In genomic region chr17:35764123-35764991, GRCh38 we compare ENCODE assay signal across 1 cellular context.
TF ChIP-seq lines count a peak whose summit lies in the region.

No MANE protein-coding gene starts in this region.

TF ChIP-seq in HepG2, 621 proteins besides CTCF, POLR2A, EP300 and RAD21 (continues in another document):
- TF ChIP-seq ZNF609 (CRISPR knock-in tag; IDR thresholded peaks at IDR 0.05; ENCODE audit: borderline replicate concordance) (peak; percentile 63), ZNF33B (CRISPR knock-in tag; IDR thresholded peaks at IDR 0.05) (no peak; the same call in 1 of the 2 replicates), KDM3A (CRISPR knock-in tag; IDR thresholded peaks at IDR 0.05; ENCODE audit: low read depth) (no peak), MIXL1 (CRISPR knock-in tag; IDR thresholded peaks at IDR 0.05) (0 out of 2 replicates have a peak, but pooled peaks have one; percentile 40), ZNF432 (CRISPR knock-in tag; IDR thresholded peaks at IDR 0.05; ENCODE audit: borderline replicate concordance) (no peak), FOXO4 (CRISPR knock-in tag; conservative IDR thresholded peaks at IDR 0.05) (0 out of 2 replicates have a peak, but pooled peaks have one; percentile 88), ZNF761 (CRISPR knock-in tag; conservative IDR thresholded peaks at IDR 0.05) (peak; percentile 41; the same call in 1 of the 2 replicates), JUND (CRISPR knock-in tag; IDR thresholded peaks at IDR 0.05) (no peak), TIGD3 (CRISPR knock-in tag; IDR thresholded peaks at IDR 0.05; ENCODE audit: borderline replicate concordance) (no peak), HNRNPUL1 (IDR thresholded peaks at IDR 0.05; ENCODE audit: low read depth, low read length) (no peak), DMTF1 (CRISPR knock-in tag; IDR thresholded peaks at IDR 0.05) (no peak), JARID2 (CRISPR knock-in tag; IDR thresholded peaks at IDR 0.05; ENCODE audit: insufficient replicate concordance) (no peak), E2F1 (CRISPR knock-in tag; IDR thresholded peaks at IDR 0.05) (0 out of 2 replicates have a peak, but pooled peaks have one; percentile 53), STAT6 (CRISPR knock-in tag; IDR thresholded peaks at IDR 0.05; ENCODE audit: borderline replicate concordance) (peak; percentile 27; the same call in 1 of the 2 replicates), JUNB (CRISPR knock-in tag; IDR thresholded peaks at IDR 0.05; ENCODE audit: borderline replicate concordance) (no peak), ATF7 (IDR thresholded peaks at IDR 0.05) (no peak), ATF7 (CRISPR knock-in tag; IDR thresholded peaks at IDR 0.05) (no peak), GABPB1 (CRISPR knock-in tag; IDR thresholded peaks at IDR 0.05) (peak; percentile 82), SP4 (CRISPR knock-in tag; IDR thresholded peaks at IDR 0.05) (peak; percentile 50; the same call in 1 of the 2 replicates), CSRNP1 (CRISPR knock-in tag; IDR thresholded peaks at IDR 0.05) (peak; percentile 71; the same call in 1 of the 2 replicates), ZFP62 (CRISPR knock-in tag; IDR thresholded peaks at IDR 0.05) (no peak), TP53 (CRISPR knock-in tag; conservative IDR thresholded peaks at IDR 0.05) (no peak; the same call in 1 of the 2 replicates), ELK4 (CRISPR knock-in tag; IDR thresholded peaks at IDR 0.05; ENCODE audit: borderline replicate concordance) (0 out of 2 replicates have a peak, but pooled peaks have one; percentile 26), SRF (IDR thresholded peaks at IDR 0.05; ENCODE audit: low read depth, low read length) (no peak), ATF6 (CRISPR knock-in tag; conservative IDR thresholded peaks at IDR 0.05) (no peak), TOE1 (CRISPR knock-in tag; IDR thresholded peaks at IDR 0.05) (no peak), DMAP1 (CRISPR knock-in tag; IDR thresholded peaks at IDR 0.05) (peak; percentile 46; the same call in 1 of the 2 replicates), BCL6 (CRISPR knock-in tag; IDR thresholded peaks at IDR 0.05) (peak; percentile 38; the same call in 1 of the 2 replicates), HOXA7 (CRISPR knock-in tag; IDR thresholded peaks at IDR 0.05) (no peak), BCL3 (CRISPR knock-in tag; IDR thresholded peaks at IDR 0.05) (peak; percentile 65; the same call in 1 of the 2 replicates), CBX2 (IDR thresholded peaks at IDR 0.05; ENCODE audit: low read depth, low read length) (no peak), CBX2 (CRISPR knock-in tag; IDR thresholded peaks at IDR 0.05; ENCODE audit: low read depth) (no peak), ZNF230 (CRISPR knock-in tag; IDR thresholded peaks at IDR 0.05) (peak; percentile 82; the same call in 1 of the 2 replicates), ZNF724P (CRISPR knock-in tag; IDR thresholded peaks at IDR 0.05; ENCODE audit: borderline replicate concordance) (no peak), ZNF775 (CRISPR knock-in tag; IDR thresholded peaks at IDR 0.05; ENCODE audit: borderline replicate concordance) (no peak), ZNF792 (CRISPR knock-in tag; IDR thresholded peaks at IDR 0.05) (peak; percentile 61; the same call in 1 of the 2 replicates)
